9 cellular contexts compared by ENCODE assay signal in genomic region chr6:117829594-117830319, GRCh38.
A peak's percentile ranks its signal among the peaks of the same experiment; 100 is the strongest.
DNase-seq lines count a peak whose midpoint lies in the region; ATAC-seq and TF ChIP-seq lines count a peak whose summit lies in the region.
"Had no signal": no experiment of that assay in that cellular context is flagged by ENCODE, and none has a peak within 500 bp of the region (broad histone marks: within the 10 kb centered on the region; RNA-seq: fewer than 3 reads in every experiment).

No MANE protein-coding gene starts in this region.

- WGBS in ovary, 3 donors, result 2 to 6% (median 3%) methylated on average over 8 of the region's 8 CpGs

- no peak overlapping the region for H3K27ac ChIP-seq in ovary

- H3K27me3 ChIP-seq in ovary, result no peaks in the 10 kb centered on the region

- peak; percentile 31 for DNase-seq in HPDE6-E6E7 (ENCODE audit: extremely low spot score)
- DNase-seq in UCSD-AML1 (lab: John Stamatoyannopoulos, UW; ENCODE audit: unreplicated experiment), result peak; percentile 12
- peak; percentile 20 for DNase-seq in kidney tubule cell (ENCODE audit: low spot score)
- DNase-seq in stimulated activated effector memory CD8-positive, alpha-beta T cell treated with anti-CD3 and anti-CD28 coated beads, Interleukin-12 subunit alpha, Interleukin-12 subunit beta, amount 100 ng/mL, for 72 hours (ENCODE audit: low spot score in 2 of 2), result no peak
- no peak for DNase-seq in ureter (ENCODE audit: low spot score)
- no peak for DNase-seq in DMS79 treated with DMSO at 0.1 percent for 48 hours (lab: John Stamatoyannopoulos, UW)
- DNase-seq in ovary, result no peak
- DNase-seq: activated B cell treated with CpG ODN at 0.5 μM for 24 hours had no signal

- no peak overlapping the region for H3K27ac Mint-ChIP-seq in stimulated activated effector memory CD8-positive, alpha-beta T cell treated with anti-CD3 and anti-CD28 coated beads, Interleukin-12 subunit alpha, Interleukin-12 subunit beta, amount 100 ng/mL, for 72 hours
- H3K27ac Mint-ChIP-seq: activated B cell treated with CpG ODN at 0.5 μM for 24 hours had no signal

- no peaks in the 10 kb centered on the region for H3K36me3 Mint-ChIP-seq in stimulated activated effector memory CD8-positive, alpha-beta T cell treated with anti-CD3 and anti-CD28 coated beads, Interleukin-12 subunit alpha, Interleukin-12 subunit beta, amount 100 ng/mL, for 72 hours

- TF ChIP-seq CTCF in GM12873 (IDR thresholded peaks at IDR 0.05; ENCODE audit: insufficient read depth, low read depth, low read length, missing control alignments) (peak; percentile 62), ovary (IDR thresholded peaks at IDR 0.05) (no peak)

- no peaks in the 10 kb centered on the region for H3K4me1 Mint-ChIP-seq in stimulated activated effector memory CD8-positive, alpha-beta T cell treated with anti-CD3 and anti-CD28 coated beads, Interleukin-12 subunit alpha, Interleukin-12 subunit beta, amount 100 ng/mL, for 72 hours
- H3K4me1 Mint-ChIP-seq: activated B cell treated with CpG ODN at 0.5 μM for 24 hours had no signal

- no peak for TF ChIP-seq EP300 in ovary (IDR thresholded peaks at IDR 0.05)

- no peak for TF ChIP-seq POLR2A in ovary (IDR thresholded peaks at IDR 0.05)

- intact Hi-C loops in ovary (cut with DNase I), result no loop called here

- peaks cover 13% of the 10 kb centered on the region for H3K9me3 Mint-ChIP-seq in stimulated activated effector memory CD8-positive, alpha-beta T cell treated with anti-CD3 and anti-CD28 coated beads, Interleukin-12 subunit alpha, Interleukin-12 subunit beta, amount 100 ng/mL, for 72 hours

- no peak overlapping the region for H3K4me3 ChIP-seq in ovary

- no peaks in the 10 kb centered on the region for H3K4me1 ChIP-seq in ovary (ENCODE audit: insufficient read depth)

- H3K36me3 ChIP-seq in ovary, result no peaks in the 10 kb centered on the region

- ATAC-seq in stimulated activated effector memory CD8-positive, alpha-beta T cell treated with anti-CD3 and anti-CD28 coated beads, Interleukin-12 subunit alpha, Interleukin-12 subunit beta, amount 100 ng/mL, for 72 hours, result no peak

- no peak overlapping the region for H3K4me3 Mint-ChIP-seq in stimulated activated effector memory CD8-positive, alpha-beta T cell treated with anti-CD3 and anti-CD28 coated beads, Interleukin-12 subunit alpha, Interleukin-12 subunit beta, amount 100 ng/mL, for 72 hours
- H3K4me3 Mint-ChIP-seq: activated B cell treated with CpG ODN at 0.5 μM for 24 hours had no signal

- H3K9me3 ChIP-seq in ovary, result no peaks in the 10 kb centered on the region

Comparison
In these comparisons a context has a peak if more than half of its experiments do, and no peak if none do; other contexts are left out.
1. DNase-seq: peak in HPDE6-E6E7 (single experiment), UCSD-AML1 (single experiment) and kidney tubule cell (single experiment); none in stimulated activated effector memory CD8-positive, alpha-beta T cell treated with anti-CD3 and anti-CD28 coated beads, Interleukin-12 subunit alpha, Interleukin-12 subunit beta, amount 100 ng/mL, for 72 hours (0 of 2), ureter (single experiment), DMS79 treated with DMSO at 0.1 percent for 48 hours (single experiment) and ovary (0 of 5).